ENCODE assay signal across 10 cellular contexts in the genomic region with DNA sequence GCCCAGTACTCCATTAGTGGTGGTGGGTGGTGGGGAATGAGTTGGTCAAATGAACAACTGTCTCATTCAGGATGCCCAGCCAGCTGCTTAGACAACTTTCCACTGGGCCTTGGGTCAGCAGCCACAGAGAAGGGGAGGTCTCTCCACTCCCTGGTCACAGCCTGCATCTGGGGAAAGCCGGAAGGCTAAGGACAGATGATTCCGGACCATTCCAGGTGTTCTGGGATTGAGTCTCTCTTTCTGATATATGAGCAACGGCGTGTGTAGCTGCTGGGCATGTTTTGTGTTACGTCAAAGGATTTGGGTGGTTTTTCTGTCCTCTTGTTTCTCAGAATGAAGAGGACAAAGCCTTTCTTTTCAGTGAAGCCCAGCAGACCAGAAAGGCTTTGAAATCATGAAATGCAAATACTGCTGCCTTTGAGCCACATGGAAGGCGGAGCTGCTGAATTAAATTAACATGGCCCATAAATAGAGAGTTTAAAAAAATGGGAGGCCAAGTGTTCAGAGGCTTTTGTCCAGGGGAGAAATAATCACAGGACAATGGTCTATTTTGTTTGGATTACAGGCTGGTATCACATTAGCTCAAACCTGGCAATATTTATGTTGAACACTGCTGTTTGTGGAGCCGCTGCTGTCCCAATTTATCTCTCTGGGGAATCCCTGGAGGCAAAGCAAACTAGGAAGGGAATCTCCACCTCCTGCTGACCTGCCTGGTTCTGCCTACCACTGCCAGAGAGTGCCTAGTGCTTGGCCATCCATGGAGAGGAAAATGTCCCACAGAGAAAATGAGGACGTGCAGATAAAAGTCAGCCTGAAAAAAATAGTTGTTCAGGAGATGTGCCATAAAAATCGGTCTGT.
A peak's percentile ranks its signal among the peaks of the same experiment; 100 is the strongest.
DNase-seq lines count a peak whose midpoint lies in the region; ATAC-seq and TF ChIP-seq lines count a peak whose summit lies in the region.
"Had no signal": no experiment of that assay in that cellular context is flagged by ENCODE, and none has a peak within 500 bp of the region (broad histone marks: within the 10 kb centered on the region; RNA-seq: fewer than 3 reads in every experiment).

No MANE protein-coding gene starts in this region.

- DNase-seq in DMS153 (lab: John Stamatoyannopoulos, UW) (peak; percentile 72), GM20000 (ENCODE audit: low spot score) (peak; percentile 51), T-cell (no peak), T-helper 2 cell (no peak), ureter (ENCODE audit: low spot score) (no peak), Caco-2 (no peak)

- H3K4me3 ChIP-seq in ectodermal cell (ENCODE audit: insufficient read depth, low read depth, low read length) (no peak overlapping the region), Caco-2 (ENCODE audit: low read depth, low read length) (no peak overlapping the region)

- H3K27ac Mint-ChIP-seq in T-cell = no peak overlapping the region
- H3K27ac Mint-ChIP-seq in Caco-2 (ENCODE audit: unreplicated experiment) = no peak overlapping the region
- H3K27ac Mint-ChIP-seq: T-helper 1 cell treated with Interleukin-12 subunit alpha and Interleukin-12 subunit beta and Interleukin-4 antibody, amounts not matched to agents 30 μg/mL and 1 μg/mL, for 36 hours had no signal

- TF ChIP-seq CTCF in GM20000 (IDR thresholded peaks at IDR 0.05; ENCODE audit: extremely low read depth, missing control alignments) (no peak), Caco-2 (IDR thresholded peaks at IDR 0.05; ENCODE audit: insufficient read depth in 1 of 2, low read depth in 1 of 2, low read length in 1 of 2, severe bottlenecking in 1 of 2, unreplicated experiment in 1 of 2) (no peak)

- H3K9me3 ChIP-seq in ectodermal cell (ENCODE audit: control insufficient read depth, low read length) (no peaks in the 10 kb centered on the region), Caco-2 (no peaks in the 10 kb centered on the region)

- CTCF ChIA-PET in T-cell (lab: Charles Lee) (no interaction called here), Caco-2 (lab: Charles Lee) (no interaction called here)

- POLR2A ChIA-PET in T-cell (lab: Charles Lee) = no interaction called here
- POLR2A ChIA-PET in Caco-2 (lab: Charles Lee) = no interaction called here

- peak overlapping the region; percentile 22 for H3K27ac ChIP-seq in ectodermal cell (ENCODE audit: insufficient read depth, low read depth, low read length, poor library complexity, severe bottlenecking)
- H3K27ac ChIP-seq: C4-2B had no signal

- H3K27me3 ChIP-seq in ectodermal cell (ENCODE audit: control insufficient read depth, insufficient read depth, low read length, poor library complexity, severe bottlenecking) = no peaks in the 10 kb centered on the region
- no peaks in the 10 kb centered on the region for H3K27me3 ChIP-seq in Caco-2 (replicated peaks; ENCODE audit: control insufficient read depth, insufficient read depth, low read length)

- no peaks in the 10 kb centered on the region for H3K4me1 Mint-ChIP-seq in T-cell
- H3K4me1 Mint-ChIP-seq in Caco-2 (ENCODE audit: low read depth, unreplicated experiment) = no peaks in the 10 kb centered on the region

- 39 to 46% methylated on average over 9 of the region's 9 CpGs for WGBS in ectodermal cell, 2 experiments

- no peaks in the 10 kb centered on the region for H3K36me3 ChIP-seq in ectodermal cell (ENCODE audit: control insufficient read depth, insufficient read depth, low read length)
- no peaks in the 10 kb centered on the region for H3K36me3 ChIP-seq in Caco-2 (ENCODE audit: control insufficient read depth, insufficient read depth, low read length)

- no TSS peak for BruUV-seq in Caco-2 (replicated peaks; lab: Mats Ljungman, UMichigan)

- intact Hi-C loops in Caco-2 (cut with micrococcal nuclease; ENCODE audit: unreplicated experiment) = no loop called here

- H3K4me3 Mint-ChIP-seq in T-cell (no peak overlapping the region), Caco-2 (ENCODE audit: unreplicated experiment) (no peak overlapping the region)
- H3K4me3 Mint-ChIP-seq: T-helper 1 cell treated with Interleukin-12 subunit alpha and Interleukin-12 subunit beta and Interleukin-4 antibody, amounts not matched to agents 30 μg/mL and 1 μg/mL, for 36 hours had no signal

- H3K4me1 ChIP-seq in ectodermal cell (ENCODE audit: control insufficient read depth, insufficient read depth, low read length) (peaks cover 26% of the 10 kb centered on the region), Caco-2 (no peaks in the 10 kb centered on the region; the same call in 1 of the 2 replicates)

- peaks cover 0 to 3% (median 0%) of the 10 kb centered on the region in 3 donors for H3K9me3 Mint-ChIP-seq in T-cell
- H3K9me3 Mint-ChIP-seq in Caco-2 (ENCODE audit: unreplicated experiment) = no peaks in the 10 kb centered on the region
- H3K9me3 Mint-ChIP-seq: T-helper 1 cell treated with Interleukin-12 subunit alpha and Interleukin-12 subunit beta and Interleukin-4 antibody, amounts not matched to agents 30 μg/mL and 1 μg/mL, for 36 hours had no signal

- ATAC-seq in HG03378 (IDR thresholded peaks at IDR 0.05; ENCODE audit: unreplicated experiment) = peak; percentile 80
- no peak for ATAC-seq in T-cell (replicated peaks in 1 of 4)

- H3K27me3 Mint-ChIP-seq in T-cell (peaks cover 6 to 8% of the 10 kb centered on the region in 2 donors), Caco-2 (ENCODE audit: insufficient read depth, unreplicated experiment) (no peaks in the 10 kb centered on the region)

- H3K36me3 Mint-ChIP-seq in T-cell (no peaks in the 10 kb centered on the region), Caco-2 (ENCODE audit: insufficient read depth, unreplicated experiment) (peaks cover 5% of the 10 kb centered on the region)

Comparison
In these comparisons a context has a peak if more than half of its experiments do, and no peak if none do; other contexts are left out.
1. DNase-seq: peak in DMS153 (single experiment) and GM20000 (single experiment); none in T-cell (0 of 34), T-helper 2 cell (0 of 5), ureter (single experiment) and Caco-2 (0 of 2).